ENCODE assay signal across 31 cellular contexts in the genomic region with DNA sequence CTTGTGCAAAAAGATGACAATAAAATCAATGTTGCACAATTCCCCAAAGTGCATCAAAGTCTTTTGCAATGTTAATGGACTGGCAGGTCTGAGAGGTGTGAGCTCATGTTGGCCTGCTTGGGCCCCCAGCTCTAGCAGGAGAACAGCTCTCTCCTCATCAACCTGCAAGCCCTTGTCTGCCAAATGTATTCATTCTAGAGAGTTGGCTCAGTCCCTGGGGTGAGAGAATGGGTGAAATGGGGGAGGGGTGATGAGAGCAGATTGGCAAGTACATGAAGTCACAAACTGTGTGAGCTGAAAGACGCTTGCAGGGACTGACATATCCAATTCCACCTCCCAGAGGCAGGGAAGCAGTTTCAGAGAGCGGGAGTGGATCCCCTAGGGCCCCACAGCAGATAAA.
"Had no signal": no experiment of that assay in that cellular context is flagged by ENCODE, and none has a peak within 500 bp of the region (broad histone marks: within the 10 kb centered on the region; RNA-seq: fewer than 3 reads in every experiment).

No MANE protein-coding gene starts in this region.

- H3K4me1 ChIP-seq: ascending aorta, breast epithelium, esophagus squamous epithelium, gastroesophageal sphincter had no signal

- H3K4me3 ChIP-seq: ascending aorta, breast epithelium, cardiac muscle cell, coronary artery, dorsolateral prefrontal cortex, esophagus squamous epithelium, gastroesophageal sphincter had no signal

- H3K4me1 Mint-ChIP-seq: activated B cell treated with CpG ODN at 0.5 μM for 24 hours; activated CD4-positive, alpha-beta memory T cell treated with anti-CD3 and anti-CD28 coated beads, Interleukin-2, amount 10 ng/mL, durations not matched to agents 7 days and 5 days; activated naive CD4-positive, alpha-beta T cell treated with anti-CD3 and anti-CD28 coated beads, Interleukin-2, amount 10 ng/mL, durations not matched to agents 7 days and 5 days; activated naive CD8-positive, alpha-beta T cell treated with anti-CD3 and anti-CD28 coated beads, Interleukin-2, amount 10 ng/mL, durations not matched to agents 7 days and 5 days; central memory CD8-positive, alpha-beta T cell; T-helper 17 cell had no signal

- H3K27ac Mint-ChIP-seq: activated B cell treated with CpG ODN at 0.5 μM for 24 hours; activated CD4-positive, alpha-beta memory T cell treated with anti-CD3 and anti-CD28 coated beads, Interleukin-2, amount 10 ng/mL, durations not matched to agents 7 days and 5 days; activated naive CD4-positive, alpha-beta T cell treated with anti-CD3 and anti-CD28 coated beads, Interleukin-2, amount 10 ng/mL, durations not matched to agents 7 days and 5 days; activated naive CD4-positive, alpha-beta T cell treated with anti-CD3 and anti-CD28 coated beads, Interleukin-2, amount 50 U/mL, for 72 hours; activated naive CD8-positive, alpha-beta T cell treated with anti-CD3 and anti-CD28 coated beads, Interleukin-2, amount 10 ng/mL, durations not matched to agents 7 days and 5 days; activated T-cell treated with anti-CD3 and anti-CD28 coated beads, Interleukin-2, amount 50 U/mL, for 24 hours; activated T-cell treated with anti-CD3 and anti-CD28 coated beads, Interleukin-2, amount 50 U/mL, for 72 hours; dendritic cell treated with granulocyte-macrophage colony-stimulating factor and Interleukin-4, amounts not matched to agents 40 ng/mL and 50 ng/mL, for 4 days; effector memory CD8-positive, alpha-beta T cell; T-helper 17 cell; T-helper 2 cell treated with Interferon-gamma antibody and Interleukin-4, amounts not matched to agents 5 μg/mL and 100 μg/mL, for 36 hours had no signal

- H3K36me3 ChIP-seq: ascending aorta, breast epithelium, cardiac muscle cell, esophagus squamous epithelium, gastroesophageal sphincter, WERI-Rb-1 had no signal

- H3K27me3 Mint-ChIP-seq: activated B cell treated with CpG ODN at 0.5 μM for 24 hours; activated CD4-positive, alpha-beta memory T cell treated with anti-CD3 and anti-CD28 coated beads, Interleukin-2, amount 10 ng/mL, durations not matched to agents 7 days and 5 days; activated naive CD4-positive, alpha-beta T cell treated with anti-CD3 and anti-CD28 coated beads, Interleukin-2, amount 10 ng/mL, durations not matched to agents 7 days and 5 days; activated naive CD8-positive, alpha-beta T cell treated with anti-CD3 and anti-CD28 coated beads, Interleukin-2, amount 10 ng/mL, durations not matched to agents 7 days and 5 days; activated T-cell treated with anti-CD3 and anti-CD28 coated beads, Interleukin-2, amount 50 U/mL, for 24 hours; central memory CD8-positive, alpha-beta T cell; dendritic cell treated with granulocyte-macrophage colony-stimulating factor and Interleukin-4, amounts not matched to agents 40 ng/mL and 50 ng/mL, for 4 days; T-helper 17 cell had no signal

- H3K9me3 ChIP-seq: ascending aorta, breast epithelium, gastroesophageal sphincter had no signal

- DNase-seq: activated B cell treated with CpG ODN at 0.5 μM for 24 hours; activated CD4-positive, alpha-beta memory T cell treated with anti-CD3 and anti-CD28 coated beads, Interleukin-2, amount 10 ng/mL, durations not matched to agents 7 days and 5 days; activated CD4-positive, alpha-beta T cell treated with anti-CD3 and anti-CD28 coated beads for 48 hours; activated CD8-positive, alpha-beta memory T cell treated with anti-CD3 and anti-CD28 coated beads, Interleukin-2, amount 50 U/mL, for 48 hours; activated gamma-delta T cell; activated naive CD4-positive, alpha-beta T cell; activated naive CD4-positive, alpha-beta T cell treated with anti-CD3 and anti-CD28 coated beads, Interleukin-2, amount 10 ng/mL, durations not matched to agents 7 days and 5 days; activated naive CD8-positive, alpha-beta T cell treated with anti-CD3 and anti-CD28 coated beads, Interleukin-2, amount 10 ng/mL, durations not matched to agents 7 days and 5 days; activated T-cell treated with anti-CD3 and anti-CD28 coated beads for 4 hours; activated T-cell treated with anti-CD3 and anti-CD28 coated beads, Interleukin-2, amount 50 U/mL, for 24 hours; activated T-cell treated with anti-CD3 and anti-CD28 coated beads, Interleukin-2, amount 50 U/mL, for 72 hours; dorsolateral prefrontal cortex; effector memory CD8-positive, alpha-beta T cell; esophagus squamous epithelium; foreskin melanocyte; T-helper 1 cell; T-helper 17 cell; T1000; WERI-Rb-1 had no signal

- H3K4me3 Mint-ChIP-seq: activated B cell treated with CpG ODN at 0.5 μM for 24 hours; activated CD4-positive, alpha-beta memory T cell treated with anti-CD3 and anti-CD28 coated beads, Interleukin-2, amount 10 ng/mL, durations not matched to agents 7 days and 5 days; activated naive CD4-positive, alpha-beta T cell treated with anti-CD3 and anti-CD28 coated beads, Interleukin-2, amount 10 ng/mL, durations not matched to agents 7 days and 5 days; activated naive CD8-positive, alpha-beta T cell treated with anti-CD3 and anti-CD28 coated beads, Interleukin-2, amount 10 ng/mL, durations not matched to agents 7 days and 5 days; activated T-cell treated with anti-CD3 and anti-CD28 coated beads, Interleukin-2, amount 50 U/mL, for 24 hours; activated T-cell treated with anti-CD3 and anti-CD28 coated beads, Interleukin-2, amount 50 U/mL, for 72 hours; brain; central memory CD8-positive, alpha-beta T cell; dendritic cell treated with granulocyte-macrophage colony-stimulating factor and Interleukin-4, amounts not matched to agents 40 ng/mL and 50 ng/mL, for 4 days; effector memory CD8-positive, alpha-beta T cell; T-helper 17 cell; T-helper 2 cell treated with Interferon-gamma antibody and Interleukin-4, amounts not matched to agents 5 μg/mL and 100 μg/mL, for 36 hours had no signal

- H3K36me3 Mint-ChIP-seq: activated naive CD4-positive, alpha-beta T cell treated with anti-CD3 and anti-CD28 coated beads, Interleukin-2, amount 10 ng/mL, durations not matched to agents 7 days and 5 days; activated naive CD4-positive, alpha-beta T cell treated with anti-CD3 and anti-CD28 coated beads, Interleukin-2, amount 50 U/mL, for 72 hours; activated naive CD8-positive, alpha-beta T cell treated with anti-CD3 and anti-CD28 coated beads, Interleukin-2, amount 10 ng/mL, durations not matched to agents 7 days and 5 days; brain had no signal

- H3K27ac ChIP-seq: ascending aorta, breast epithelium, cardiac muscle cell, coronary artery, dorsolateral prefrontal cortex, epithelial cell of prostate, esophagus squamous epithelium, gastroesophageal sphincter, WERI-Rb-1 had no signal

- ATAC-seq: activated CD4-positive, CD25-positive, alpha-beta regulatory T cell treated with anti-CD3 and anti-CD28 coated beads, Interleukin-2, amount 50 U/mL, for 24 hours; activated naive CD4-positive, alpha-beta T cell treated with anti-CD3 and anti-CD28 coated beads, Interleukin-2, amount 50 U/mL, for 72 hours; activated T-cell treated with anti-CD3 and anti-CD28 coated beads, Interleukin-2, amount 50 U/mL, for 72 hours; effector memory CD8-positive, alpha-beta T cell; gastroesophageal sphincter; T-helper 17 cell had no signal

- H3K9me3 Mint-ChIP-seq: activated T-cell treated with anti-CD3 and anti-CD28 coated beads, Interleukin-2, amount 50 U/mL, for 72 hours had no signal

- H3K27me3 ChIP-seq: ascending aorta, breast epithelium, cardiac muscle cell, esophagus squamous epithelium, gastroesophageal sphincter had no signal
